Comparison of ENCODE assay signal across 7 cellular contexts in genomic region chrX:119118780-119119395, GRCh38. TPM values are rescaled to one million over a fixed set of nuclear protein-coding genes. Genes with fewer than 3 reads are reported as not detected.
DNase-seq lines count a peak whose midpoint lies in the region; ATAC-seq and TF ChIP-seq lines count a peak whose summit lies in the region.

No MANE protein-coding gene starts in this region.

- no peak overlapping the region for H3K27ac ChIP-seq in effector memory CD4-positive, alpha-beta T cell (ENCODE audit: insufficient read depth, low read length, poor library complexity, severe bottlenecking)

- TF ChIP-seq CTCF in GM12873 (IDR thresholded peaks at IDR 0.05; ENCODE audit: insufficient read depth, low read depth, low read length, missing control alignments), result peak; percentile 95

- no peaks in the 10 kb centered on the region for H3K36me3 ChIP-seq in H7 (replicated peaks; ENCODE audit: control insufficient read depth, insufficient read depth, low read length)
- no peaks in the 10 kb centered on the region for H3K36me3 ChIP-seq in effector memory CD4-positive, alpha-beta T cell (ENCODE audit: control insufficient read depth, insufficient read depth, low read length)

- H3K27me3 ChIP-seq in H7 (ENCODE audit: control insufficient read depth, insufficient read depth, low read length), result no peaks in the 10 kb centered on the region
- no peaks in the 10 kb centered on the region for H3K27me3 ChIP-seq in effector memory CD4-positive, alpha-beta T cell (replicated peaks; ENCODE audit: control insufficient read depth, insufficient read depth, low read length, poor library complexity, severe bottlenecking)

- intact Hi-C loops in activated CD4-positive, alpha-beta T cell treated with anti-CD3 and anti-CD28 coated beads, Interleukin-2, amount 10 ng/mL, durations not matched to agents 24 days and 14 days (cut with micrococcal nuclease), result loop anchor here (2.0 kb wide), 1 partner anchor 148 kb away; no protein-coding TSS in a partner anchor

- DNase-seq in H7 (peak; percentile 67), NCI-H146 (lab: John Stamatoyannopoulos, UW) (peak; percentile 10), midbrain (lab: John Stamatoyannopoulos, UW) (peak; percentile 36)
- DNase-seq in activated CD4-positive, alpha-beta T cell treated with anti-CD3 and anti-CD28 coated beads, Interleukin-2, amount 10 ng/mL, durations not matched to agents 24 days and 14 days, result peak; percentile 81
- DNase-seq in effector memory CD4-positive, alpha-beta T cell, result peak in 2 of 3 donors; percentile 0 to 6

- peak; percentile 70 for ATAC-seq in stimulated activated memory B cell treated with anti-CD40 and anti-IgM and Interleukin-4, amounts not matched to agents 10 μg/mL and 1 μg/mL and 100 μg/mL, for 72 hours

- no peak overlapping the region for H3K4me3 ChIP-seq in H7 (ENCODE audit: insufficient read depth, low read depth, low read length)
- H3K4me3 ChIP-seq in effector memory CD4-positive, alpha-beta T cell (ENCODE audit: insufficient read depth, low read depth, low read length, poor library complexity, severe bottlenecking), result no peak overlapping the region

- no peaks in the 10 kb centered on the region for H3K4me1 Mint-ChIP-seq in activated CD4-positive, alpha-beta T cell treated with anti-CD3 and anti-CD28 coated beads, Interleukin-2, amount 10 ng/mL, durations not matched to agents 24 days and 14 days
- H3K4me1 Mint-ChIP-seq in stimulated activated memory B cell treated with anti-CD40 and anti-IgM and Interleukin-4, amounts not matched to agents 10 μg/mL and 1 μg/mL and 100 μg/mL, for 72 hours, result no peaks in the 10 kb centered on the region

- no peaks in the 10 kb centered on the region for H3K9me3 Mint-ChIP-seq in activated CD4-positive, alpha-beta T cell treated with anti-CD3 and anti-CD28 coated beads, Interleukin-2, amount 10 ng/mL, durations not matched to agents 24 days and 14 days
- no peaks in the 10 kb centered on the region for H3K9me3 Mint-ChIP-seq in stimulated activated memory B cell treated with anti-CD40 and anti-IgM and Interleukin-4, amounts not matched to agents 10 μg/mL and 1 μg/mL and 100 μg/mL, for 72 hours

- no peak overlapping the region for H3K27ac Mint-ChIP-seq in activated CD4-positive, alpha-beta T cell treated with anti-CD3 and anti-CD28 coated beads, Interleukin-2, amount 10 ng/mL, durations not matched to agents 24 days and 14 days
- H3K27ac Mint-ChIP-seq in stimulated activated memory B cell treated with anti-CD40 and anti-IgM and Interleukin-4, amounts not matched to agents 10 μg/mL and 1 μg/mL and 100 μg/mL, for 72 hours, result no peak overlapping the region

- no peaks in the 10 kb centered on the region for H3K9me3 ChIP-seq in effector memory CD4-positive, alpha-beta T cell (ENCODE audit: control insufficient read depth, low read length)

- H3K27me3 Mint-ChIP-seq in activated CD4-positive, alpha-beta T cell treated with anti-CD3 and anti-CD28 coated beads, Interleukin-2, amount 10 ng/mL, durations not matched to agents 24 days and 14 days, result peaks cover 5% of the 10 kb centered on the region
- H3K27me3 Mint-ChIP-seq in stimulated activated memory B cell treated with anti-CD40 and anti-IgM and Interleukin-4, amounts not matched to agents 10 μg/mL and 1 μg/mL and 100 μg/mL, for 72 hours, result no peaks in the 10 kb centered on the region

- no peaks in the 10 kb centered on the region for H3K4me1 ChIP-seq in effector memory CD4-positive, alpha-beta T cell (ENCODE audit: control insufficient read depth, insufficient read depth, low read length, poor library complexity, severe bottlenecking)

- H3K4me3 Mint-ChIP-seq in activated CD4-positive, alpha-beta T cell treated with anti-CD3 and anti-CD28 coated beads, Interleukin-2, amount 10 ng/mL, durations not matched to agents 24 days and 14 days, result no peak overlapping the region
- no peak overlapping the region for H3K4me3 Mint-ChIP-seq in stimulated activated memory B cell treated with anti-CD40 and anti-IgM and Interleukin-4, amounts not matched to agents 10 μg/mL and 1 μg/mL and 100 μg/mL, for 72 hours

- H3K36me3 Mint-ChIP-seq in activated CD4-positive, alpha-beta T cell treated with anti-CD3 and anti-CD28 coated beads, Interleukin-2, amount 10 ng/mL, durations not matched to agents 24 days and 14 days (ENCODE audit: low read depth), result no peaks in the 10 kb centered on the region
- no peaks in the 10 kb centered on the region for H3K36me3 Mint-ChIP-seq in stimulated activated memory B cell treated with anti-CD40 and anti-IgM and Interleukin-4, amounts not matched to agents 10 μg/mL and 1 μg/mL and 100 μg/mL, for 72 hours

RNA-seq across cellular contexts. Expression of gene KIAA1210, which starts 8.7 kb away (rescaled TPM):
- not detected in 2 replicates for total RNA-seq in H7 (2014; rRNA removed; shearing (Covaris generic))
- not detected in 2 replicates for total RNA-seq in activated CD4-positive, alpha-beta T cell treated with anti-CD3 and anti-CD28 coated beads, Interleukin-2, amount 10 ng/mL, durations not matched to agents 24 days and 14 days

RNA-seq across cellular contexts. Expression of gene CT47C1, which starts 46.1 kb away (rescaled TPM):
- not detected in 2 replicates for total RNA-seq in H7 (2014; rRNA removed; shearing (Covaris generic))
- not detected in 2 replicates for total RNA-seq in activated CD4-positive, alpha-beta T cell treated with anti-CD3 and anti-CD28 coated beads, Interleukin-2, amount 10 ng/mL, durations not matched to agents 24 days and 14 days

Comparison
In these comparisons a context has a peak if more than half of its experiments do, and no peak if none do; other contexts are left out.
1. DNase-seq: peak in every context shown above with its lines; median percentile 81 in activated CD4-positive, alpha-beta T cell treated with anti-CD3 and anti-CD28 coated beads, Interleukin-2, amount 10 ng/mL, durations not matched to agents 24 days and 14 days; 67 in H7; 36 in midbrain; 10 in NCI-H146; 3 in effector memory CD4-positive, alpha-beta T cell.